Comparison of ENCODE assay signal across 1 cellular context in genomic region chr6:136792066-136792944, GRCh38.
A peak's percentile ranks its signal among the peaks of the same experiment; 100 is the strongest.
TF ChIP-seq lines count a peak whose summit lies in the region.

Gene MAP3K5 (minus strand): TSS chr6:136792477. CDS start chr6:136792157, 320 bp downstream.

TF ChIP-seq in K562, 482 proteins besides CTCF, POLR2A, EP300 and RAD21 (continued from another document and continues in another):
- TF ChIP-seq PBX2 (CRISPR knock-in tag; IDR thresholded peaks at IDR 0.05; ENCODE audit: low read depth) (no peak), PBX2 (tag; conservative IDR thresholded peaks at IDR 0.05; ENCODE audit: low read depth) (no peak), CBX5 (IDR thresholded peaks at IDR 0.05; ENCODE audit: borderline replicate concordance, low read depth) (no peak), TBP (optimal IDR thresholded peaks at IDR 0.05; ENCODE audit: low read depth, low read length) (peak; percentile 61), HMBOX1 (IDR thresholded peaks at IDR 0.05) (no peak), ZNF143 (CRISPR knock-in tag; IDR thresholded peaks at IDR 0.05) (no peak), MAX (CRISPR knock-in tag; IDR thresholded peaks at IDR 0.05) (peak; percentile 85; the same call in 1 of the 2 replicates), ZNF197 (CRISPR knock-in tag; IDR thresholded peaks at IDR 0.05; ENCODE audit: low read depth) (no peak; the same call in 1 of the 2 replicates), HNRNPK (IDR thresholded peaks at IDR 0.05; ENCODE audit: low read depth, low read length, poor library complexity, severe bottlenecking) (no peak), ZHX1 (conservative IDR thresholded peaks at IDR 0.05; ENCODE audit: low read length) (no peak), MEIS2 (IDR thresholded peaks at IDR 0.05; ENCODE audit: partially characterized antibody) (peak; percentile 40), ZNF780A (CRISPR knock-in tag; IDR thresholded peaks at IDR 0.05) (no peak), ZNF655 (CRISPR knock-in tag; IDR thresholded peaks at IDR 0.05) (no peak), BRCA1 (IDR thresholded peaks at IDR 0.05) (no peak), BRCA1 (CRISPR knock-in tag; IDR thresholded peaks at IDR 0.05) (no peak), TFAP4 (CRISPR knock-in tag; IDR thresholded peaks at IDR 0.05; ENCODE audit: borderline replicate concordance) (peak; percentile 69), THAP12 (CRISPR knock-in tag; IDR thresholded peaks at IDR 0.05) (no peak), CHD1 (IDR thresholded peaks at IDR 0.05; ENCODE audit: low read length) (no peak), SAP30 (IDR thresholded peaks at IDR 0.05; ENCODE audit: borderline replicate concordance, insufficient read depth, low read depth, low read length, poor library complexity, severe bottlenecking) (peak; percentile 46), NFIX (CRISPR knock-in tag; IDR thresholded peaks at IDR 0.05; ENCODE audit: low read depth) (no peak), TRIM28 (IDR thresholded peaks at IDR 0.05) (peak; percentile 46; the same call in 1 of the 2 replicates), TAF7 (tag; IDR thresholded peaks at IDR 0.05) (no peak; the same call in 1 of the 2 replicates), CHD7 (IDR thresholded peaks at IDR 0.05; ENCODE audit: low read depth, low read length) (no peak), MITF (IDR thresholded peaks at IDR 0.05) (no peak), ZNF354B (CRISPR knock-in tag; IDR thresholded peaks at IDR 0.05) (no peak), USF2 (CRISPR knock-in tag; IDR thresholded peaks at IDR 0.05) (no peak; the same call in 1 of the 2 replicates), NCOA2 (IDR thresholded peaks at IDR 0.05; ENCODE audit: partially characterized antibody in 2 of 2) (no peak)
